20 cellular contexts compared by ENCODE assay signal in genomic region chr17:29653995-29654714, GRCh38.
"Had no signal": no experiment of that assay in that cellular context is flagged by ENCODE, and none has a peak within 500 bp of the region (broad histone marks: within the 10 kb centered on the region; RNA-seq: fewer than 3 reads in every experiment).

No MANE protein-coding gene starts in this region.

- ATAC-seq: activated T-cell treated with anti-CD3 and anti-CD28 coated beads, Interleukin-2, amount 50 U/mL, for 4 hours; foreskin keratinocyte; left lobe of liver; right lobe of liver; stimulated activated memory B cell treated with anti-CD40 and anti-IgM and Interleukin-4, amounts not matched to agents 10 μg/mL and 1 μg/mL and 100 μg/mL, for 72 hours; WTC11 had no signal

- DNase-seq: activated CD4-positive, alpha-beta T cell treated with anti-CD3 and anti-CD28 coated beads, Interleukin-2, amount 50 U/mL, for 4 hours; activated CD8-positive, alpha-beta memory T cell treated with anti-CD3 and anti-CD28 coated beads, Interleukin-2, amount 50 U/mL, for 48 hours; activated naive CD4-positive, alpha-beta T cell treated with Interleukin-2 at 50 U/mL for 16 hours; activated naive CD8-positive, alpha-beta T cell treated with anti-CD3 and anti-CD28 coated beads for 36 hours; activated T-cell treated with anti-CD3 and anti-CD28 coated beads, Interleukin-2, amount 50 U/mL, for 4 hours; amygdala; foreskin keratinocyte; kidney; right lobe of liver; stimulated activated CD4-positive, alpha-beta T cell treated with anti-CD3 and anti-CD28 coated beads, Interleukin-15, amount 100 ng/mL, for 24 hours; stomach; T-helper 2 cell had no signal

- H3K4me3 Mint-ChIP-seq: activated naive CD8-positive, alpha-beta T cell treated with anti-CD3 and anti-CD28 coated beads for 36 hours; activated T-cell treated with anti-CD3 and anti-CD28 coated beads, Interleukin-2, amount 50 U/mL, for 4 hours; nephron; stimulated activated memory B cell treated with anti-CD40 and anti-IgM and Interleukin-4, amounts not matched to agents 10 μg/mL and 1 μg/mL and 100 μg/mL, for 72 hours; WTC11 had no signal

- H3K9me3 ChIP-seq: right lobe of liver, stomach, vagina had no signal

- H3K4me1 ChIP-seq: foreskin keratinocyte, parathyroid adenoma, right lobe of liver, vagina had no signal

- H3K36me3 Mint-ChIP-seq: WTC11 had no signal

- H3K27me3 Mint-ChIP-seq: activated naive CD8-positive, alpha-beta T cell treated with anti-CD3 and anti-CD28 coated beads for 36 hours; stimulated activated memory B cell treated with anti-CD40 and anti-IgM and Interleukin-4, amounts not matched to agents 10 μg/mL and 1 μg/mL and 100 μg/mL, for 72 hours had no signal

- H3K27ac Mint-ChIP-seq: activated naive CD8-positive, alpha-beta T cell treated with anti-CD3 and anti-CD28 coated beads for 36 hours; nephron; stimulated activated memory B cell treated with anti-CD40 and anti-IgM and Interleukin-4, amounts not matched to agents 10 μg/mL and 1 μg/mL and 100 μg/mL, for 72 hours; WTC11 had no signal

- H3K4me1 Mint-ChIP-seq: nephron, WTC11 had no signal

- H3K27ac ChIP-seq: epithelial cell of prostate, foreskin keratinocyte, parathyroid adenoma, right lobe of liver, stomach, vagina had no signal

- H3K9me3 Mint-ChIP-seq: activated naive CD8-positive, alpha-beta T cell treated with anti-CD3 and anti-CD28 coated beads for 36 hours; activated T-cell treated with anti-CD3 and anti-CD28 coated beads, Interleukin-2, amount 50 U/mL, for 4 hours; nephron; stimulated activated memory B cell treated with anti-CD40 and anti-IgM and Interleukin-4, amounts not matched to agents 10 μg/mL and 1 μg/mL and 100 μg/mL, for 72 hours; WTC11 had no signal

- H3K4me3 ChIP-seq: right lobe of liver, smooth muscle cell, stomach, vagina had no signal

- H3K27me3 ChIP-seq: foreskin keratinocyte, right lobe of liver, stomach, vagina had no signal
